In the genomic region with DNA sequence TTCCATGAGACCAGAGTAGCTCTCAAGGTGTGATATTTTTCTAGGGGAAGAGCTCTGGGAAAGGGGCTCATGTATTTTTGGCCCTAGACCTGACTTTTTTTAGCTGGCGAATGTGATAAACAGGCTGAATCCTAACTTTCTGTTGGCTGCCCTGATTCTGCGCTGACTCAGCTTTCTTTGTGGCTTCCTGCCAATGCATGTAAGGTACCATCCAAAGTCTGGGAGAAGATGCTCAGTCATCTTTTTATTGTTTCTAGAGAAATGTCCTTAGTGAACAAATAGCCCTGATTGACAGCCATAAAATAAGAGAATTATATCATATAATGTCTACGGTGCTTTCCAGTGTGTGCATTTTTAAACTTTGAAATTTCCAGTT, we compare ENCODE assay signal across 1 cellular context.
TF ChIP-seq lines count a peak whose summit lies in the region.

No MANE protein-coding gene starts in this region.

TF ChIP-seq in IMR-90, 13 proteins besides CTCF, POLR2A, EP300 and RAD21:
- TF ChIP-seq MAZ (IDR thresholded peaks at IDR 0.05; ENCODE audit: borderline replicate concordance, low read depth, low read length): no peak
- TF ChIP-seq CEBPB (IDR thresholded peaks at IDR 0.05; ENCODE audit: low read depth, low read length): no peak
- no peak for TF ChIP-seq RFX5 (IDR thresholded peaks at IDR 0.05; ENCODE audit: low read depth, low read length)
- no peak for TF ChIP-seq BHLHE40 (IDR thresholded peaks at IDR 0.05; ENCODE audit: low read depth, low read length)
- TF ChIP-seq SMC3 (IDR thresholded peaks at IDR 0.05; ENCODE audit: low read depth, low read length): no peak
- no peak for TF ChIP-seq FOS (IDR thresholded peaks at IDR 0.05; ENCODE audit: low read depth, low read length)
- TF ChIP-seq, protein P1, sequence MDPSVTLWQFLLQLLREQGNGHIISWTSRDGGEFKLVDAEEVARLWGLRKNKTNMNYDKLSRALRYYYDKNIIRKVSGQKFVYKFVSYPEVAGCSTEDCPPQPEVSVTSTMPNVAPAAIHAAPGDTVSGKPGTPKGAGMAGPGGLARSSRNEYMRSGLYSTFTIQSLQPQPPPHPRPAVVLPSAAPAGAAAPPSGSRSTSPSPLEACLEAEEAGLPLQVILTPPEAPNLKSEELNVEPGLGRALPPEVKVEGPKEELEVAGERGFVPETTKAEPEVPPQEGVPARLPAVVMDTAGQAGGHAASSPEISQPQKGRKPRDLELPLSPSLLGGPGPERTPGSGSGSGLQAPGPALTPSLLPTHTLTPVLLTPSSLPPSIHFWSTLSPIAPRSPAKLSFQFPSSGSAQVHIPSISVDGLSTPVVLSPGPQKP (IDR thresholded peaks at IDR 0.05; ENCODE audit: borderline replicate concordance, low read depth, low read length): no peak
- TF ChIP-seq MAFK (IDR thresholded peaks at IDR 0.05; ENCODE audit: low read depth, low read length): peak; percentile 97
